20 cellular contexts compared by ENCODE assay signal in the genomic region with DNA sequence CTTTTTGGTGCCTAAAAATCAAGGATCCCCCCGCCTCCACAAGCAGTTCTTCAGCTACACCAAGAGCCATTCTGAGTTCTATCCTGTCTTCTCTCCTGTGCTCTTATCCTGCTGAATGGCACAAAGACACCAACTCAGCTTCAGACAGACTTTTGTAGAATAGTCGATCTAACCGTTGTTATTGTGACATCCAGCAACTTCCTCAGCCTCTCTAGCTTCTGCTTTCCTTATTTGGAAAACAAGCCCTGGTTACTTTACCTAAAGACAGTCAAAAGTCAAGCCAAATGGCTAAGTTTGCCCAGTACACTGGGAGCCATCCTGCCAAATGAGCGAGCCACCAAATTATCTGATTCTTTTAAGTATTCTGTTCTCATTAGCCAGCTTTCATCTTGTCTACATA. TPM values are rescaled to one million over a fixed set of nuclear protein-coding genes. Genes with fewer than 3 reads are reported as not detected.
A peak's percentile ranks its signal among the peaks of the same experiment; 100 is the strongest.
DNase-seq lines count a peak whose midpoint lies in the region; ATAC-seq lines count a peak whose summit lies in the region.
"Had no signal": no experiment of that assay in that cellular context is flagged by ENCODE, and none has a peak within 500 bp of the region (broad histone marks: within the 10 kb centered on the region; RNA-seq: fewer than 3 reads in every experiment).

No MANE protein-coding gene starts in this region.

- no peak for ATAC-seq in stimulated activated naive B cell treated with anti-CD40 and anti-IgM and Interleukin-4, amounts not matched to agents 10 μg/mL and 1 μg/mL and 100 μg/mL, for 72 hours (replicated peaks)
- no peak for ATAC-seq in activated CD8-positive, alpha-beta T cell treated with anti-CD3 and anti-CD28 coated beads, Interleukin-2, amount 10 ng/mL, durations not matched to agents 7 days and 5 days

- H3K4me3 Mint-ChIP-seq in stimulated activated naive B cell treated with anti-CD40 and anti-IgM and Interleukin-4, amounts not matched to agents 10 μg/mL and 1 μg/mL and 100 μg/mL, for 72 hours: no peak overlapping the region
- H3K4me3 Mint-ChIP-seq in activated CD8-positive, alpha-beta T cell treated with anti-CD3 and anti-CD28 coated beads, Interleukin-2, amount 10 ng/mL, durations not matched to agents 7 days and 5 days: no peak overlapping the region

- peak; percentile 48 for DNase-seq in Ammon's horn (ENCODE audit: low spot score)
- DNase-seq in MV-4-11 (lab: John Stamatoyannopoulos, UW): peak; percentile 77
- peak; percentile 91 for DNase-seq in SKM-1 (lab: John Stamatoyannopoulos, UW; ENCODE audit: unreplicated experiment)
- DNase-seq in medulla oblongata (ENCODE audit: extremely low spot score): peak; percentile 53
- no peak for DNase-seq in stimulated activated naive B cell treated with anti-CD40 and anti-IgM and Interleukin-4, amounts not matched to agents 10 μg/mL and 1 μg/mL and 100 μg/mL, for 72 hours
- no peak for DNase-seq in activated CD8-positive, alpha-beta T cell treated with anti-CD3 and anti-CD28 coated beads, Interleukin-2, amount 10 ng/mL, durations not matched to agents 7 days and 5 days
- DNase-seq in NCI-H146 treated with DMSO at 0.1 percent for 48 hours (lab: John Stamatoyannopoulos, UW; ENCODE audit: unreplicated experiment): no peak
- DNase-seq in NCI-H82 treated with DMSO at 0.1 percent for 48 hours (lab: John Stamatoyannopoulos, UW; ENCODE audit: unreplicated experiment): no peak
- DNase-seq: Caco-2; DMS53; HCEC 1CT; IMR-90; NCI-H2081 treated with DMSO at 0.1 percent for 48 hours; NCI-H2227 treated with DMSO at 0.1 percent for 48 hours; NCI-H524 treated with DMSO at 0.1 percent for 48 hours; NK-92 treated with Interleukin-12 subunit alpha and Interleukin-12 subunit beta, amount 100 ng/mL, for 24 hours; Peyer's patch; SHP77 had no signal

- H3K27me3 Mint-ChIP-seq in stimulated activated naive B cell treated with anti-CD40 and anti-IgM and Interleukin-4, amounts not matched to agents 10 μg/mL and 1 μg/mL and 100 μg/mL, for 72 hours: peaks cover 11 to 13% of the 10 kb centered on the region in 2 donors
- peaks cover 3% of the 10 kb centered on the region for H3K27me3 Mint-ChIP-seq in activated CD8-positive, alpha-beta T cell treated with anti-CD3 and anti-CD28 coated beads, Interleukin-2, amount 10 ng/mL, durations not matched to agents 7 days and 5 days (ENCODE audit: low read depth)

- POLR2A ChIA-PET in activated CD8-positive, alpha-beta T cell treated with anti-CD3 and anti-CD28 coated beads, Interleukin-2, amount 10 ng/mL, durations not matched to agents 7 days and 5 days (lab: Charles Lee): no interaction called here

- no peaks in the 10 kb centered on the region for H3K36me3 Mint-ChIP-seq in stimulated activated naive B cell treated with anti-CD40 and anti-IgM and Interleukin-4, amounts not matched to agents 10 μg/mL and 1 μg/mL and 100 μg/mL, for 72 hours
- H3K36me3 Mint-ChIP-seq in activated CD8-positive, alpha-beta T cell treated with anti-CD3 and anti-CD28 coated beads, Interleukin-2, amount 10 ng/mL, durations not matched to agents 7 days and 5 days (ENCODE audit: low read depth): no peaks in the 10 kb centered on the region
- H3K36me3 Mint-ChIP-seq: CD14-positive monocyte had no signal

- H3K9me3 Mint-ChIP-seq in stimulated activated naive B cell treated with anti-CD40 and anti-IgM and Interleukin-4, amounts not matched to agents 10 μg/mL and 1 μg/mL and 100 μg/mL, for 72 hours: peaks cover 4 to 6% of the 10 kb centered on the region in 2 donors
- H3K9me3 Mint-ChIP-seq in activated CD8-positive, alpha-beta T cell treated with anti-CD3 and anti-CD28 coated beads, Interleukin-2, amount 10 ng/mL, durations not matched to agents 7 days and 5 days (ENCODE audit: insufficient read depth): no peaks in the 10 kb centered on the region

- CTCF ChIA-PET in activated CD8-positive, alpha-beta T cell treated with anti-CD3 and anti-CD28 coated beads, Interleukin-2, amount 10 ng/mL, durations not matched to agents 7 days and 5 days (lab: Charles Lee): no interaction called here

- H3K27ac Mint-ChIP-seq in stimulated activated naive B cell treated with anti-CD40 and anti-IgM and Interleukin-4, amounts not matched to agents 10 μg/mL and 1 μg/mL and 100 μg/mL, for 72 hours: no peak overlapping the region
- H3K27ac Mint-ChIP-seq in activated CD8-positive, alpha-beta T cell treated with anti-CD3 and anti-CD28 coated beads, Interleukin-2, amount 10 ng/mL, durations not matched to agents 7 days and 5 days: no peak overlapping the region

- H3K4me1 Mint-ChIP-seq in stimulated activated naive B cell treated with anti-CD40 and anti-IgM and Interleukin-4, amounts not matched to agents 10 μg/mL and 1 μg/mL and 100 μg/mL, for 72 hours: no peaks in the 10 kb centered on the region
- no peaks in the 10 kb centered on the region for H3K4me1 Mint-ChIP-seq in activated CD8-positive, alpha-beta T cell treated with anti-CD3 and anti-CD28 coated beads, Interleukin-2, amount 10 ng/mL, durations not matched to agents 7 days and 5 days (ENCODE audit: low read depth)

RNA-seq across cellular contexts. Expression of a gene that starts 35.3 kb away (rescaled TPM):
- not detected for total RNA-seq in activated CD8-positive, alpha-beta T cell treated with anti-CD3 and anti-CD28 coated beads, Interleukin-2, amount 10 ng/mL, durations not matched to agents 7 days and 5 days
- total RNA-seq: A172, Caco-2, IMR-90, Peyer's patch had no signal

Comparison
In these comparisons a context has a peak if more than half of its experiments do, and no peak if none do; other contexts are left out.
1. DNase-seq: peak in Ammon's horn (single experiment), MV-4-11 (single experiment), SKM-1 (single experiment) and medulla oblongata (single experiment); none in stimulated activated naive B cell treated with anti-CD40 and anti-IgM and Interleukin-4, amounts not matched to agents 10 μg/mL and 1 μg/mL and 100 μg/mL, for 72 hours (single experiment), activated CD8-positive, alpha-beta T cell treated with anti-CD3 and anti-CD28 coated beads, Interleukin-2, amount 10 ng/mL, durations not matched to agents 7 days and 5 days (single experiment), NCI-H146 treated with DMSO at 0.1 percent for 48 hours (single experiment) and NCI-H82 treated with DMSO at 0.1 percent for 48 hours (single experiment).